ENCODE assay signal across 27 cellular contexts in the genomic region with DNA sequence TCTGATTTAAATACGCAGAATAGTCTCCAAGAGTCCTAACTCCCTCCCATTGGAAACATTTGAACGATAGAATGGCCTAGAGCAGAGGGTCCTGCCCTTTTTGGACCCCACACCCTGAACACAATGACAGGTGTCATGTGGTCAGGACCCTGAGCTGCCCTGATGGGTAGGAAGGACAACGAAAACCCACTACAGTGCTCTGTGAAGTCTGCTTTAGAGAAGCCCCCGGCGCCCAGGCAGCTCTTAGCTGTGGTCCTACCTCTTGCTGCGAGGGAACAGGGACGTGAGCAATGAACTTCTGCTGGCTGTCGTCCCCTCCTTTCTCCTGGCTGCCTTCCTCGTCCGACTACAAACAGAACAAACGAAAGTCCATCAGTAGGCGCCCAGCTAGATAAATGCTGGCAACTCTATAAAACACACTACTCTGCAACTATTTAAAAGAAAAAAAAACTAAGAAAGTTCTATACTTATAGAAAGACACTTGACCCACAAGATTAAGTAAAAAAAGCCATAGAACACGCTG.
"Had no signal": no experiment of that assay in that cellular context is flagged by ENCODE, and none has a peak within 500 bp of the region (broad histone marks: within the 10 kb centered on the region; RNA-seq: fewer than 3 reads in every experiment).

No MANE protein-coding gene starts in this region.

- H3K9me3 Mint-ChIP-seq: activated CD4-positive, alpha-beta memory T cell treated with anti-CD3 and anti-CD28 coated beads, Interleukin-2, amount 10 ng/mL, durations not matched to agents 7 days and 5 days; activated CD4-positive, alpha-beta T cell treated with anti-CD3 and anti-CD28 coated beads, Interleukin-2, amount 10 ng/mL, durations not matched to agents 7 days and 5 days; activated naive CD8-positive, alpha-beta T cell treated with anti-CD3 and anti-CD28 coated beads for 36 hours; activated naive CD8-positive, alpha-beta T cell treated with anti-CD3 and anti-CD28 coated beads, Interleukin-2, amount 50 U/mL, for 24 hours; brain; endodermal cell; WTC11 had no signal

- H3K4me3 Mint-ChIP-seq: activated CD4-positive, alpha-beta memory T cell treated with anti-CD3 and anti-CD28 coated beads, Interleukin-2, amount 10 ng/mL, durations not matched to agents 7 days and 5 days; activated CD4-positive, alpha-beta T cell treated with anti-CD3 and anti-CD28 coated beads, Interleukin-2, amount 10 ng/mL, durations not matched to agents 7 days and 5 days; activated naive CD8-positive, alpha-beta T cell treated with anti-CD3 and anti-CD28 coated beads for 36 hours; activated naive CD8-positive, alpha-beta T cell treated with anti-CD3 and anti-CD28 coated beads, Interleukin-2, amount 50 U/mL, for 24 hours; brain; endodermal cell; WTC11 had no signal

- H3K27ac Mint-ChIP-seq: activated CD4-positive, alpha-beta memory T cell treated with anti-CD3 and anti-CD28 coated beads, Interleukin-2, amount 10 ng/mL, durations not matched to agents 7 days and 5 days; activated CD4-positive, alpha-beta T cell treated with anti-CD3 and anti-CD28 coated beads, Interleukin-2, amount 10 ng/mL, durations not matched to agents 7 days and 5 days; activated naive CD8-positive, alpha-beta T cell treated with anti-CD3 and anti-CD28 coated beads for 36 hours; activated naive CD8-positive, alpha-beta T cell treated with anti-CD3 and anti-CD28 coated beads, Interleukin-2, amount 50 U/mL, for 24 hours; brain; endodermal cell; WTC11 had no signal

- H3K4me3 ChIP-seq: adrenal gland, ascending aorta, breast epithelium, cardiac muscle cell, colonic mucosa had no signal

- ATAC-seq: activated naive CD8-positive, alpha-beta T cell treated with anti-CD3 and anti-CD28 coated beads, Interleukin-2, amount 50 U/mL, for 24 hours; esophagus mucosa; WTC11 had no signal

- H3K9me3 ChIP-seq: adrenal gland, ascending aorta, breast epithelium, colonic mucosa had no signal

- H3K4me1 Mint-ChIP-seq: brain had no signal

- H3K27me3 Mint-ChIP-seq: activated CD4-positive, alpha-beta memory T cell treated with anti-CD3 and anti-CD28 coated beads, Interleukin-2, amount 10 ng/mL, durations not matched to agents 7 days and 5 days; activated CD4-positive, alpha-beta T cell treated with anti-CD3 and anti-CD28 coated beads, Interleukin-2, amount 10 ng/mL, durations not matched to agents 7 days and 5 days; activated naive CD8-positive, alpha-beta T cell treated with anti-CD3 and anti-CD28 coated beads for 36 hours; activated naive CD8-positive, alpha-beta T cell treated with anti-CD3 and anti-CD28 coated beads, Interleukin-2, amount 50 U/mL, for 24 hours; brain had no signal

- DNase-seq: activated CD4-positive, alpha-beta memory T cell treated with anti-CD3 and anti-CD28 coated beads, Interleukin-2, amount 10 ng/mL, durations not matched to agents 7 days and 5 days; activated CD4-positive, alpha-beta T cell treated with anti-CD3 and anti-CD28 coated beads for 1 hour; activated CD4-positive, alpha-beta T cell treated with anti-CD3 and anti-CD28 coated beads for 4 hours; activated CD4-positive, alpha-beta T cell treated with anti-CD3 and anti-CD28 coated beads, Interleukin-2, amount 10 ng/mL, durations not matched to agents 7 days and 5 days; activated CD4-positive, alpha-beta T cell treated with anti-CD3 and anti-CD28 coated beads, Interleukin-2, amount 50 U/mL, for 4 hours; activated gamma-delta T cell; activated naive CD4-positive, alpha-beta T cell treated with anti-CD3 and anti-CD28 coated beads, Interleukin-2, amount 50 U/mL, for 16 hours; activated naive CD4-positive, alpha-beta T cell treated with Interleukin-2 at 50 U/mL for 16 hours; activated naive CD8-positive, alpha-beta T cell treated with anti-CD3 and anti-CD28 coated beads for 36 hours; activated naive CD8-positive, alpha-beta T cell treated with anti-CD3 and anti-CD28 coated beads, Interleukin-2, amount 50 U/mL, for 24 hours; activated T-cell treated with anti-CD3 and anti-CD28 coated beads, Interleukin-2, amount 50 U/mL, for 48 hours; adrenal gland; amygdala; central memory CD4-positive, alpha-beta T cell; cerebellar nuclear complex; colonic mucosa; effector memory CD4-positive, alpha-beta T cell; endodermal cell; foreskin fibroblast; T-helper 1 cell; T-helper 2 cell had no signal

- H3K36me3 ChIP-seq: breast epithelium had no signal

- H3K27me3 ChIP-seq: adrenal gland, ascending aorta, breast epithelium, cardiac muscle cell, colonic mucosa had no signal

- H3K27ac ChIP-seq: adrenal gland, ascending aorta, breast epithelium, cardiac muscle cell, colonic mucosa had no signal

- H3K4me1 ChIP-seq: ascending aorta, breast epithelium, colonic mucosa had no signal
